Comparison of ENCODE assay signal across 1 cellular context in genomic region chr1:110281363-110282290, GRCh38.
TF ChIP-seq lines count a peak whose summit lies in the region.

No MANE protein-coding gene starts in this region.

TF ChIP-seq in IMR-90, 13 proteins besides CTCF, POLR2A, EP300 and RAD21:
- TF ChIP-seq MAZ (IDR thresholded peaks at IDR 0.05; ENCODE audit: borderline replicate concordance, low read depth, low read length), result no peak
- no peak for TF ChIP-seq MXI1 (IDR thresholded peaks at IDR 0.05; ENCODE audit: borderline replicate concordance, low read depth, low read length)
- TF ChIP-seq RCOR1 (IDR thresholded peaks at IDR 0.05; ENCODE audit: insufficient replicate concordance, low read length), result no peak
- TF ChIP-seq NFE2L2 (IDR thresholded peaks at IDR 0.05; ENCODE audit: low read depth, low read length), result no peak
- no peak for TF ChIP-seq USF2 (IDR thresholded peaks at IDR 0.05; ENCODE audit: low read depth, low read length)
